ENCODE assay signal across 8 cellular contexts in genomic region chr22:22210375-22210774, GRCh38. TPM values are rescaled to one million over a fixed set of nuclear protein-coding genes. Genes with fewer than 3 reads are reported as not detected.
DNase-seq lines count a peak whose midpoint lies in the region; ATAC-seq and TF ChIP-seq lines count a peak whose summit lies in the region.

No MANE protein-coding gene starts in this region.

- TF ChIP-seq CTCF in GM20000 (IDR thresholded peaks at IDR 0.05; ENCODE audit: extremely low read depth, missing control alignments): no peak
- TF ChIP-seq CTCF in CD14-positive monocyte (IDR thresholded peaks at IDR 0.05): no peak
- no peak for TF ChIP-seq CTCF in ascending aorta (IDR thresholded peaks at IDR 0.05)
- TF ChIP-seq CTCF in gastroesophageal sphincter (IDR thresholded peaks at IDR 0.05): no peak

- H3K4me1 Mint-ChIP-seq in CD14-positive monocyte: peaks cover 5% of the 10 kb centered on the region

- no peak for TF ChIP-seq EP300 in gastroesophageal sphincter (IDR thresholded peaks at IDR 0.05)

- H3K4me3 ChIP-seq in ascending aorta (no peak overlapping the region), gastroesophageal sphincter (no peak overlapping the region)

- no peaks in the 10 kb centered on the region for H3K36me3 ChIP-seq in ascending aorta
- no peaks in the 10 kb centered on the region for H3K36me3 ChIP-seq in gastroesophageal sphincter

- no peak for TF ChIP-seq POLR2A in gastroesophageal sphincter (IDR thresholded peaks at IDR 0.05)

- DNase-seq in GM20000 (ENCODE audit: low spot score) (peak; percentile 72), dermis blood vessel endothelial cell (peak; percentile 70), CD14-positive monocyte (ENCODE audit: low spot score) (no peak), ascending aorta (ENCODE audit: low spot score in 2 of 2) (no peak)
- DNase-seq in activated CD4-positive, CD25-positive, alpha-beta regulatory T cell treated with anti-CD3 and anti-CD28 coated beads, Interleukin-2, amount 50 U/mL, for 16 hours (ENCODE audit: low read depth, low spot score): peak; percentile 30
- DNase-seq in stimulated activated CD8-positive, alpha-beta memory T cell treated with anti-CD3 and anti-CD28 coated beads, Interleukin-15, amount 100 ng/mL, for 4 hours (ENCODE audit: low read depth in 2 of 2): peak; percentile 14 to 16

- H3K36me3 Mint-ChIP-seq in CD14-positive monocyte: no peaks in the 10 kb centered on the region

- no peak overlapping the region for H3K27ac ChIP-seq in ascending aorta
- no peak overlapping the region for H3K27ac ChIP-seq in gastroesophageal sphincter

- no peaks in the 10 kb centered on the region for H3K27me3 ChIP-seq in ascending aorta
- H3K27me3 ChIP-seq in gastroesophageal sphincter: peaks cover 55% of the 10 kb centered on the region

- ATAC-seq in HG02840 (IDR thresholded peaks at IDR 0.05; ENCODE audit: low FRiP score, unreplicated experiment) (no peak), gastroesophageal sphincter (no peak)

- no peaks in the 10 kb centered on the region for H3K4me1 ChIP-seq in ascending aorta
- H3K4me1 ChIP-seq in gastroesophageal sphincter: no peaks in the 10 kb centered on the region

- peaks cover 10 to 40% (median 20%) of the 10 kb centered on the region in 3 donors for H3K27me3 Mint-ChIP-seq in CD14-positive monocyte (ENCODE audit: low read depth in 3 of 3)

- intact Hi-C loops in CD14-positive monocyte (cut with micrococcal nuclease) (no loop called here), ascending aorta (cut with DNase I) (no loop called here)

- H3K4me3 Mint-ChIP-seq in CD14-positive monocyte: no peak overlapping the region

- H3K9me3 Mint-ChIP-seq in CD14-positive monocyte: peaks cover 0 to 2% (median 0%) of the 10 kb centered on the region in 7 donors

- H3K27ac Mint-ChIP-seq in CD14-positive monocyte: no peak overlapping the region

- H3K9me3 ChIP-seq in ascending aorta: no peaks in the 10 kb centered on the region
- no peaks in the 10 kb centered on the region for H3K9me3 ChIP-seq in gastroesophageal sphincter

- WGBS in gastroesophageal sphincter (ENCODE audit: low coverage in 1 of 2), 2 donors: 17 to 48% methylated on average over 1 to 4 of the region's 4 CpGs

RNA-seq across cellular contexts. Expression of gene VPREB1, which starts 34.2 kb away (rescaled TPM):
- total RNA-seq in dermis blood vessel endothelial cell (not detected in 2 replicates), ascending aorta (not detected), gastroesophageal sphincter (not detected)
- not detected for polyA plus RNA-seq in CD14-positive monocyte

Comparison
In these comparisons a context has a peak if more than half of its experiments do, and no peak if none do; other contexts are left out.
1. DNase-seq: peak in GM20000 (single experiment), activated CD4-positive, CD25-positive, alpha-beta regulatory T cell treated with anti-CD3 and anti-CD28 coated beads, Interleukin-2, amount 50 U/mL, for 16 hours (single experiment), dermis blood vessel endothelial cell (single experiment) and stimulated activated CD8-positive, alpha-beta memory T cell treated with anti-CD3 and anti-CD28 coated beads, Interleukin-15, amount 100 ng/mL, for 4 hours (2 of 2); none in CD14-positive monocyte (single experiment) and ascending aorta (0 of 2).